In genomic region chr11:66312549-66313320, GRCh38 we compare ENCODE assay signal across 1 cellular context.
TF ChIP-seq lines count a peak whose summit lies in the region.

No MANE protein-coding gene starts in this region.

TF ChIP-seq in HCT116, 20 proteins besides CTCF, POLR2A, EP300 and RAD21 (continued from another document):
- TF ChIP-seq ZFX (IDR thresholded peaks at IDR 0.05) (peak; percentile 49; the same call in 1 of the 2 replicates), FOSL1 (IDR thresholded peaks at IDR 0.05; ENCODE audit: low read depth) (no peak), ZBTB33 (IDR thresholded peaks at IDR 0.05; ENCODE audit: extremely low read depth, insufficient replicate concordance, low read length) (no peak), EZH2phosphoT487 (IDR thresholded peaks at IDR 0.05; ENCODE audit: borderline replicate concordance) (no peak), POLR2AphosphoS5 (IDR thresholded peaks at IDR 0.05; ENCODE audit: low read depth, low read length) (peak; percentile 78), MAX (IDR thresholded peaks at IDR 0.05) (no peak)
